ENCODE assay signal across 1 cellular context in genomic region chr10:118321724-118322575, GRCh38.
TF ChIP-seq lines count a peak whose summit lies in the region.

No MANE protein-coding gene starts in this region.

TF ChIP-seq in HepG2, 621 proteins besides CTCF, POLR2A, EP300 and RAD21:
- TF ChIP-seq WIZ (CRISPR knock-in tag; IDR thresholded peaks at IDR 0.05) (no peak), TSC22D2 (CRISPR knock-in tag; IDR thresholded peaks at IDR 0.05; ENCODE audit: borderline replicate concordance) (no peak), TCF7 (IDR thresholded peaks at IDR 0.05; ENCODE audit: low read depth) (no peak), KDM6A (CRISPR knock-in tag; IDR thresholded peaks at IDR 0.05; ENCODE audit: low read depth) (no peak), KDM3A (CRISPR knock-in tag; IDR thresholded peaks at IDR 0.05; ENCODE audit: low read depth) (no peak), ZNF7 (CRISPR knock-in tag; IDR thresholded peaks at IDR 0.05) (no peak), CHCHD3 (CRISPR knock-in tag; IDR thresholded peaks at IDR 0.05) (no peak), NFKBIZ (CRISPR knock-in tag; IDR thresholded peaks at IDR 0.05) (no peak), KLF13 (CRISPR knock-in tag; IDR thresholded peaks at IDR 0.05) (no peak), ZMYM2 (CRISPR knock-in tag; IDR thresholded peaks at IDR 0.05) (no peak), ZNF577 (CRISPR knock-in tag; IDR thresholded peaks at IDR 0.05; ENCODE audit: borderline replicate concordance, low read depth) (no peak), MAFG (CRISPR knock-in tag; IDR thresholded peaks at IDR 0.05) (no peak)
- TF ChIP-seq, protein P1, sequence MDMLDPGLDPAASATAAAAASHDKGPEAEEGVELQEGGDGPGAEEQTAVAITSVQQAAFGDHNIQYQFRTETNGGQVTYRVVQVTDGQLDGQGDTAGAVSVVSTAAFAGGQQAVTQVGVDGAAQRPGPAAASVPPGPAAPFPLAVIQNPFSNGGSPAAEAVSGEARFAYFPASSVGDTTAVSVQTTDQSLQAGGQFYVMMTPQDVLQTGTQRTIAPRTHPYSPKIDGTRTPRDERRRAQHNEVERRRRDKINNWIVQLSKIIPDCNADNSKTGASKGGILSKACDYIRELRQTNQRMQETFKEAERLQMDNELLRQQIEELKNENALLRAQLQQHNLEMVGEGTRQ (IDR thresholded peaks at IDR 0.05; ENCODE audit: low read depth, low read length): no peak
- TF ChIP-seq, protein P1 (CRISPR knock-in tag; IDR thresholded peaks at IDR 0.05; ENCODE audit: borderline replicate concordance): no peak
- TF ChIP-seq, protein P2, sequence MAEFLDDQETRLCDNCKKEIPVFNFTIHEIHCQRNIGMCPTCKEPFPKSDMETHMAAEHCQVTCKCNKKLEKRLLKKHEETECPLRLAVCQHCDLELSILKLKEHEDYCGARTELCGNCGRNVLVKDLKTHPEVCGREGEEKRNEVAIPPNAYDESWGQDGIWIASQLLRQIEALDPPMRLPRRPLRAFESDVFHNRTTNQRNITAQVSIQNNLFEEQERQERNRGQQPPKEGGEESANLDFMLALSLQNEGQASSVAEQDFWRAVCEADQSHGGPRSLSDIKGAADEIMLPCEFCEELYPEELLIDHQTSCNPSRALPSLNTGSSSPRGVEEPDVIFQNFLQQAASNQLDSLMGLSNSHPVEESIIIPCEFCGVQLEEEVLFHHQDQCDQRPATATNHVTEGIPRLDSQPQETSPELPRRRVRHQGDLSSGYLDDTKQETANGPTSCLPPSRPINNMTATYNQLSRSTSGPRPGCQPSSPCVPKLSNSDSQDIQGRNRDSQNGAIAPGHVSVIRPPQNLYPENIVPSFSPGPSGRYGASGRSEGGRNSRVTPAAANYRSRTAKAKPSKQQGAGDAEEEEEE (CRISPR knock-in tag; IDR thresholded peaks at IDR 0.05; ENCODE audit: borderline replicate concordance): no peak
